ENCODE assay signal across 8 cellular contexts in genomic region chr1:10694274-10694632, GRCh38.
A peak's percentile ranks its signal among the peaks of the same experiment; 100 is the strongest.
DNase-seq lines count a peak whose midpoint lies in the region; ATAC-seq, FAIRE-seq and TF ChIP-seq lines count a peak whose summit lies in the region.

No MANE protein-coding gene starts in this region.

- H3K9me3 ChIP-seq in SK-N-MC (ENCODE audit: low read depth, low read length) (no peaks in the 10 kb centered on the region), kidney (ENCODE audit: control insufficient read depth in 1 of 2, low read length in 2 of 2) (no peaks in the 10 kb centered on the region)

- peak; percentile 98 for DNase-seq in NCI-H510A treated with DMSO at 0.1 percent for 48 hours (lab: John Stamatoyannopoulos, UW)
- DNase-seq in NCI-H510A (lab: John Stamatoyannopoulos, UW) = no peak
- no peak for DNase-seq in SK-N-MC (ENCODE audit: low read depth, low spot score)
- no peak for DNase-seq in astrocyte of the spinal cord (ENCODE audit: low read depth, low spot score)
- DNase-seq in kidney = no peak
- peak; percentile 55 for DNase-seq in stimulated activated CD8-positive, alpha-beta memory T cell treated with anti-CD3 and anti-CD28 coated beads, Interleukin-12 subunit alpha, Interleukin-12 subunit beta, amount 100 ng/mL, for 4 hours (ENCODE audit: low read depth)
- DNase-seq in mesenteric fat pad (ENCODE audit: low spot score) = no peak

- intact Hi-C loops in kidney (cut with DNase I) = no loop called here

- H3K4me3 ChIP-seq in SK-N-MC (peak overlapping the region; percentile 81), astrocyte of the spinal cord (ENCODE audit: low read depth, low read length) (peak overlapping the region; percentile 47), kidney (ENCODE audit: low read length in 2 of 2) (peak overlapping the region; percentile 63 to 67)

- in situ Hi-C loops in astrocyte of the spinal cord (cut with HindIII; ENCODE audit: low sequenced_read_pairs) = no loop called here

- no peak for FAIRE-seq in kidney (lab: Jason Lieb, UNC)

- H3K27ac ChIP-seq in SK-N-MC = no peak overlapping the region
- H3K27ac ChIP-seq in kidney (ENCODE audit: low read depth in 2 of 2, low read length in 2 of 2) = peak overlapping the region; percentile 51 to 88

- TF ChIP-seq CTCF in astrocyte of the spinal cord (IDR thresholded peaks at IDR 0.05; ENCODE audit: low read depth, low read length) (no peak), kidney (IDR thresholded peaks at IDR 0.05; ENCODE audit: borderline replicate concordance, extremely low read depth, insufficient read depth) (no peak)

- H3K4me1 ChIP-seq in kidney (ENCODE audit: control insufficient read depth in 1 of 2, insufficient read depth in 1 of 2, low read depth in 1 of 2, low read length in 2 of 2) = peaks cover 21 to 56% of the 10 kb centered on the region in 2 donors

- peak; percentile 18 for ATAC-seq in HG03108 (IDR thresholded peaks at IDR 0.05; ENCODE audit: unreplicated experiment)

- H3K36me3 ChIP-seq in SK-N-MC (ENCODE audit: insufficient read depth, low read length) (no peaks in the 10 kb centered on the region), kidney (ENCODE audit: control insufficient read depth in 1 of 2, insufficient read depth in 2 of 2, low read length in 2 of 2) (no peaks in the 10 kb centered on the region)

- H3K9ac ChIP-seq in SK-N-MC (ENCODE audit: insufficient read length) = no peak overlapping the region
- no peak overlapping the region for H3K9ac ChIP-seq in kidney (ENCODE audit: low read length in 2 of 2)

Comparison
In these comparisons a context has a peak if more than half of its experiments do, and no peak if none do; other contexts are left out.
1. DNase-seq: peak in NCI-H510A treated with DMSO at 0.1 percent for 48 hours (single experiment) and stimulated activated CD8-positive, alpha-beta memory T cell treated with anti-CD3 and anti-CD28 coated beads, Interleukin-12 subunit alpha, Interleukin-12 subunit beta, amount 100 ng/mL, for 4 hours (single experiment); none in NCI-H510A (single experiment), SK-N-MC (single experiment), astrocyte of the spinal cord (single experiment), kidney (single experiment) and mesenteric fat pad (single experiment).
2. Peak in every context shown above with its lines, with median percentiles within 50 percentile points of each other: H3K4me3 ChIP-seq.